19 cellular contexts compared by ENCODE assay signal in genomic region chr12:113863455-113863845, GRCh38.
A peak's percentile ranks its signal among the peaks of the same experiment; 100 is the strongest.
DNase-seq lines count a peak whose midpoint lies in the region; ATAC-seq and TF ChIP-seq lines count a peak whose summit lies in the region.
"Had no signal": no experiment of that assay in that cellular context is flagged by ENCODE, and none has a peak within 500 bp of the region (broad histone marks: within the 10 kb centered on the region; RNA-seq: fewer than 3 reads in every experiment).

No MANE protein-coding gene starts in this region.

- no peaks in the 10 kb centered on the region for H3K9me3 ChIP-seq in transverse colon
- H3K9me3 ChIP-seq: heart right ventricle, testis had no signal

- H3K27me3 ChIP-seq in transverse colon = no peaks in the 10 kb centered on the region
- H3K27me3 ChIP-seq: brain microvascular endothelial cell, heart right ventricle, testis had no signal

- H3K4me3 ChIP-seq in transverse colon = no peak overlapping the region
- H3K4me3 ChIP-seq: heart right ventricle, testis had no signal

- peaks cover 0 to 2% (median 0%) of the 10 kb centered on the region in 4 donors for H3K36me3 ChIP-seq in transverse colon
- H3K36me3 ChIP-seq: brain microvascular endothelial cell had no signal

- no peaks in the 10 kb centered on the region for H3K27me3 Mint-ChIP-seq in activated naive CD8-positive, alpha-beta T cell treated with anti-CD3 and anti-CD28 coated beads for 36 hours
- no peaks in the 10 kb centered on the region for H3K27me3 Mint-ChIP-seq in activated naive CD8-positive, alpha-beta T cell treated with anti-CD3 and anti-CD28 coated beads, Interleukin-2, amount 50 U/mL, for 24 hours
- H3K27me3 Mint-ChIP-seq in WTC11 (ENCODE audit: low read depth) (no peaks in the 10 kb centered on the region), immature natural killer cell (ENCODE audit: low read depth in 3 of 3) (peaks cover 0 to 4% (median 2%) of the 10 kb centered on the region in 3 donors)
- H3K27me3 Mint-ChIP-seq in stimulated activated naive CD8-positive, alpha-beta T cell treated with anti-CD3 and anti-CD28 coated beads, Interleukin-15, amount 100 ng/mL, for 72 hours = no peaks in the 10 kb centered on the region
- H3K27me3 Mint-ChIP-seq: activated CD4-positive, alpha-beta memory T cell treated with anti-CD3 and anti-CD28 coated beads, Interleukin-2, amount 10 ng/mL, durations not matched to agents 7 days and 5 days; IgD-negative memory B cell had no signal

- H3K4me3 Mint-ChIP-seq in activated naive CD8-positive, alpha-beta T cell treated with anti-CD3 and anti-CD28 coated beads for 36 hours = no peak overlapping the region
- no peak overlapping the region for H3K4me3 Mint-ChIP-seq in activated naive CD8-positive, alpha-beta T cell treated with anti-CD3 and anti-CD28 coated beads, Interleukin-2, amount 50 U/mL, for 24 hours
- H3K4me3 Mint-ChIP-seq in WTC11 = no peak overlapping the region
- H3K4me3 Mint-ChIP-seq in immature natural killer cell = peak overlapping the region in 4 of 5 donors; percentile 14 to 69 (median 68)
- peak overlapping the region in 1 of 2 donors; percentile 21 for H3K4me3 Mint-ChIP-seq in stimulated activated naive CD8-positive, alpha-beta T cell treated with anti-CD3 and anti-CD28 coated beads, Interleukin-15, amount 100 ng/mL, for 72 hours
- H3K4me3 Mint-ChIP-seq: activated CD4-positive, alpha-beta memory T cell treated with anti-CD3 and anti-CD28 coated beads, Interleukin-2, amount 10 ng/mL, durations not matched to agents 7 days and 5 days; nephron had no signal

- POLR2A ChIA-PET in WTC11 (lab: Charles Lee) = no interaction called here

- TF ChIP-seq CTCF in WTC11 (IDR thresholded peaks at IDR 0.05) (no peak), transverse colon (IDR thresholded peaks at IDR 0.05) (no peak)

- H3K36me3 Mint-ChIP-seq in activated naive CD8-positive, alpha-beta T cell treated with anti-CD3 and anti-CD28 coated beads for 36 hours = peaks cover 24% of the 10 kb centered on the region
- H3K36me3 Mint-ChIP-seq in activated naive CD8-positive, alpha-beta T cell treated with anti-CD3 and anti-CD28 coated beads, Interleukin-2, amount 50 U/mL, for 24 hours (ENCODE audit: low read depth) = peaks cover 15% of the 10 kb centered on the region
- peaks cover 4% of the 10 kb centered on the region; the same call in 1 of the 2 replicates for H3K36me3 Mint-ChIP-seq in WTC11
- H3K36me3 Mint-ChIP-seq in immature natural killer cell = peaks cover 0 to 7% (median 0%) of the 10 kb centered on the region in 3 donors

- no peak for TF ChIP-seq EP300 in transverse colon (IDR thresholded peaks at IDR 0.05; ENCODE audit: low read depth)

- no peak for ATAC-seq in activated naive CD8-positive, alpha-beta T cell treated with anti-CD3 and anti-CD28 coated beads, Interleukin-2, amount 50 U/mL, for 24 hours
- ATAC-seq in WTC11 = no peak
- ATAC-seq in stimulated activated naive CD8-positive, alpha-beta T cell treated with anti-CD3 and anti-CD28 coated beads, Interleukin-15, amount 100 ng/mL, for 72 hours = no peak
- no peak for ATAC-seq in GM18517 (IDR thresholded peaks at IDR 0.05; ENCODE audit: unreplicated experiment)
- ATAC-seq: heart right ventricle had no signal

- peaks cover 40% of the 10 kb centered on the region for H3K4me1 Mint-ChIP-seq in activated naive CD8-positive, alpha-beta T cell treated with anti-CD3 and anti-CD28 coated beads for 36 hours
- H3K4me1 Mint-ChIP-seq in activated naive CD8-positive, alpha-beta T cell treated with anti-CD3 and anti-CD28 coated beads, Interleukin-2, amount 50 U/mL, for 24 hours = peaks cover 34% of the 10 kb centered on the region
- H3K4me1 Mint-ChIP-seq in WTC11 (peaks cover 47% of the 10 kb centered on the region), immature natural killer cell (peaks cover 31 to 32% of the 10 kb centered on the region in 2 donors)
- H3K4me1 Mint-ChIP-seq in stimulated activated naive CD8-positive, alpha-beta T cell treated with anti-CD3 and anti-CD28 coated beads, Interleukin-15, amount 100 ng/mL, for 72 hours = peaks cover 44% of the 10 kb centered on the region

- H3K27ac ChIP-seq in transverse colon = no peak overlapping the region
- H3K27ac ChIP-seq: brain microvascular endothelial cell, heart right ventricle, testis had no signal

- CTCF ChIA-PET in WTC11 (lab: Charles Lee) = interaction anchor here (1.5 to 2.2 kb wide), 3 partner anchors 13 to 117 kb away, joined by 3 to 9 read pairs (median 5); no protein-coding TSS in a partner anchor

- no peak for DNase-seq in activated naive CD8-positive, alpha-beta T cell treated with anti-CD3 and anti-CD28 coated beads for 36 hours
- DNase-seq in activated naive CD8-positive, alpha-beta T cell treated with anti-CD3 and anti-CD28 coated beads, Interleukin-2, amount 50 U/mL, for 24 hours = no peak
- DNase-seq in WTC11 (ENCODE audit: low spot score) (no peak), immature natural killer cell (no peak), transverse colon (no peak)
- DNase-seq in stimulated activated naive CD8-positive, alpha-beta T cell treated with anti-CD3 and anti-CD28 coated beads, Interleukin-15, amount 100 ng/mL, for 72 hours = no peak
- no peak for DNase-seq in stimulated activated CD4-positive, alpha-beta T cell treated with anti-CD3 and anti-CD28 coated beads, Interleukin-15, amount 100 ng/mL, for 24 hours
- DNase-seq: ACHN; activated CD4-positive, alpha-beta memory T cell treated with anti-CD3 and anti-CD28 coated beads, Interleukin-2, amount 10 ng/mL, durations not matched to agents 7 days and 5 days; activated gamma-delta T cell treated with Interleukin-2 at 50 U/mL for 16 hours; heart right ventricle; NCI-H526 treated with DMSO at 0.1 percent for 48 hours; small intestine; T-helper 9 cell; testis had no signal

- H3K27ac Mint-ChIP-seq in activated naive CD8-positive, alpha-beta T cell treated with anti-CD3 and anti-CD28 coated beads for 36 hours = peak overlapping the region; percentile 62
- no peak overlapping the region for H3K27ac Mint-ChIP-seq in activated naive CD8-positive, alpha-beta T cell treated with anti-CD3 and anti-CD28 coated beads, Interleukin-2, amount 50 U/mL, for 24 hours
- H3K27ac Mint-ChIP-seq in WTC11 (no peak overlapping the region), immature natural killer cell (peak overlapping the region in 3 of 6 donors; percentile 1 to 57 (median 20))
- peak overlapping the region; percentile 26 to 63 for H3K27ac Mint-ChIP-seq in stimulated activated naive CD8-positive, alpha-beta T cell treated with anti-CD3 and anti-CD28 coated beads, Interleukin-15, amount 100 ng/mL, for 72 hours
- H3K27ac Mint-ChIP-seq: activated CD4-positive, alpha-beta memory T cell treated with anti-CD3 and anti-CD28 coated beads, Interleukin-2, amount 10 ng/mL, durations not matched to agents 7 days and 5 days; nephron had no signal

- H3K9me3 Mint-ChIP-seq in activated naive CD8-positive, alpha-beta T cell treated with anti-CD3 and anti-CD28 coated beads for 36 hours = no peaks in the 10 kb centered on the region
- H3K9me3 Mint-ChIP-seq in activated naive CD8-positive, alpha-beta T cell treated with anti-CD3 and anti-CD28 coated beads, Interleukin-2, amount 50 U/mL, for 24 hours = no peaks in the 10 kb centered on the region
- H3K9me3 Mint-ChIP-seq in WTC11 = no peaks in the 10 kb centered on the region
- no peaks in the 10 kb centered on the region for H3K9me3 Mint-ChIP-seq in immature natural killer cell
- H3K9me3 Mint-ChIP-seq in stimulated activated naive CD8-positive, alpha-beta T cell treated with anti-CD3 and anti-CD28 coated beads, Interleukin-15, amount 100 ng/mL, for 72 hours = no peaks in the 10 kb centered on the region
- H3K9me3 Mint-ChIP-seq: activated CD4-positive, alpha-beta memory T cell treated with anti-CD3 and anti-CD28 coated beads, Interleukin-2, amount 10 ng/mL, durations not matched to agents 7 days and 5 days; IgD-negative memory B cell; nephron had no signal

- intact Hi-C loops in transverse colon (cut with DNase I; ENCODE audit: low total_unique reads) = no loop called here

- in situ Hi-C loops in transverse colon (cut with MboI; ENCODE audit: low pct_ligation_motif_present in 1 of 4, low pct_unique_long_range_greater_than_20kb in 1 of 4, low sequenced_read_pairs in 3 of 4) = no loop called here

- no peak for TF ChIP-seq POLR2A in transverse colon (IDR thresholded peaks at IDR 0.05)

- no peaks in the 10 kb centered on the region for H3K4me1 ChIP-seq in transverse colon

- WGBS in transverse colon (ENCODE audit: low coverage in 1 of 2), 2 donors = 86 to 98% methylated on average over 1 to 2 of the region's 2 CpGs

TF ChIP-seq in WTC11, 78 proteins besides CTCF, POLR2A, EP300 and RAD21 (continues in another document):
- TF ChIP-seq NFE2L1 (CRISPR knock-in tag; IDR thresholded peaks at IDR 0.05) (peak; percentile 66; the same call in 1 of the 2 replicates), ELF4 (CRISPR knock-in tag; IDR thresholded peaks at IDR 0.05; ENCODE audit: low read depth) (no peak), ZNF121 (CRISPR knock-in tag; IDR thresholded peaks at IDR 0.05) (no peak), MXD4 (CRISPR knock-in tag; IDR thresholded peaks at IDR 0.05; ENCODE audit: borderline replicate concordance) (no peak), SP1 (CRISPR knock-in tag; conservative IDR thresholded peaks at IDR 0.05) (no peak), AFF4 (CRISPR knock-in tag; IDR thresholded peaks at IDR 0.05; ENCODE audit: borderline replicate concordance) (no peak)

Comparison
In these comparisons a context has a peak if more than half of its experiments do, and no peak if none do; other contexts are left out.
1. H3K27ac Mint-ChIP-seq: peak in activated naive CD8-positive, alpha-beta T cell treated with anti-CD3 and anti-CD28 coated beads for 36 hours (single experiment) and stimulated activated naive CD8-positive, alpha-beta T cell treated with anti-CD3 and anti-CD28 coated beads, Interleukin-15, amount 100 ng/mL, for 72 hours (2 of 2); none in activated naive CD8-positive, alpha-beta T cell treated with anti-CD3 and anti-CD28 coated beads, Interleukin-2, amount 50 U/mL, for 24 hours (single experiment) and WTC11 (single experiment).
2. H3K4me3 Mint-ChIP-seq: peak in immature natural killer cell (4 of 5); none in activated naive CD8-positive, alpha-beta T cell treated with anti-CD3 and anti-CD28 coated beads for 36 hours (single experiment), activated naive CD8-positive, alpha-beta T cell treated with anti-CD3 and anti-CD28 coated beads, Interleukin-2, amount 50 U/mL, for 24 hours (single experiment) and WTC11 (single experiment).